In the genomic region with DNA sequence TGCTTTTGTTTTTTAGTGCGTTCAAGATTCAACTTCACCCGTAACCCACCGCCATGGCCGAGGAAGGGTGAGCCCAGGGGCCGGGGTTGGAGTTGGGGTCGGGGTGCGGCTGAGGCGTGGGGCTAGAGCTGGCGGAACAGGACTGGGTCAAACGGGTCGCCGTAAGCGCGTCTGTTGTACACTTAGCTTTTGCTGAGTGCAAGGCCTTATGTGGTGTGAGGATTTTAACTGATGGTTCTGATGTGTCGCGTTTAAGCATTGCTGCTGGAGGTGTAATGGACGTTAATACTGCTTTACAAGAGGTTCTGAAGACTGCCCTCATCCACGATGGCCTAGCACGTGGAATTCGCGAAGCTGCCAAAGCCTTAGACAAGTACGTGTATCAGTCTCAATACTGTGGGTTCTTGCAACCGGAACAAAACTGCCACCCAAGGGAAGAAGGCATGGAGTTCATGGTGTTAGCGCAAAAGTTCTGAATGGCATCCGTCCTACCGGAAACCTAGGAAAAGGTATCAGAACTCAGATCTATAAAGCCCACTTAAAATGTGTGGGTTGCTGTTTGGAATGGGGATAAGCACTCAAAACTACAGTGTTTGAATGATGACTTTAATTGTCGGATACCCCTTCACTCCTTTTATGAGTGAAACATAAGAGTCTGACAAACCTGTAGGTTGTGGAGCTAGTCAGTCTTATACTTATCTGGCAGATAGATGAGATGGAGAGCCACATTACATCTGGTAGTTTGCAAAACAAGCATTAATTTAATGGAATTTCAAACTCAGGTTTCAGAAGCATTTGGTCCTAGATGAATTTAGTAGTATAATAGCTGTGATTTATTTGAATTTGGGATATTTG, we compare ENCODE assay signal across 8 cellular contexts. TPM values are rescaled to one million over a fixed set of nuclear protein-coding genes. Genes with fewer than 3 reads are reported as not detected.
DNase-seq lines count a peak whose midpoint lies in the region; ATAC-seq and TF ChIP-seq lines count a peak whose summit lies in the region.

No MANE protein-coding gene starts in this region.

- TF ChIP-seq CTCF in AG04450 (IDR thresholded peaks at IDR 0.05; ENCODE audit: low read depth, low read length) (no peak), right atrium auricular region (IDR thresholded peaks at IDR 0.05) (no peak)

- DNase-seq in AG04450 (ENCODE audit: low read depth, low spot score) (no peak), HK-2 (ENCODE audit: unreplicated experiment) (peak; percentile 24), right atrium auricular region (ENCODE audit: low spot score) (no peak), activated gamma-delta T cell (lab: John Stamatoyannopoulos, UW) (no peak), NCI-H1048 (lab: John Stamatoyannopoulos, UW) (no peak)
- DNase-seq in activated effector memory CD4-positive, alpha-beta T cell treated with Interleukin-2 at 50 U/mL for 16 hours = peak; percentile 10
- DNase-seq in stimulated activated CD4-positive, alpha-beta T cell treated with anti-CD3 and anti-CD28 coated beads, Interleukin-2, amount 100 ng/mL, for 24 hours = peak; percentile 32 to 55

- no peaks in the 10 kb centered on the region for H3K27me3 ChIP-seq in AG04450 (ENCODE audit: control insufficient read depth, insufficient read depth, low read length)
- H3K27me3 ChIP-seq in right atrium auricular region = no peaks in the 10 kb centered on the region

- H3K9me3 ChIP-seq in AG04450 (ENCODE audit: control insufficient read depth, insufficient read depth, low read length) (no peaks in the 10 kb centered on the region), right atrium auricular region (no peaks in the 10 kb centered on the region)

- H3K36me3 ChIP-seq in right atrium auricular region = peaks cover 43% of the 10 kb centered on the region

- CTCF ChIA-PET in AG04450 (lab: Charles Lee) = interaction anchor here (1.0 to 1.5 kb wide), 3 partner anchors 9 to 284 kb away, joined by 3 to 7 read pairs (median 4); no protein-coding TSS in a partner anchor

- H3K27ac ChIP-seq in AG04450 (ENCODE audit: low read depth, low read length) (peak overlapping the region; percentile 55), right atrium auricular region (peak overlapping the region; percentile 83 to 84)

- POLR2A ChIA-PET in AG04450 (lab: Yijun Ruan, JAX) = interaction anchor here (0.6 to 2.5 kb wide), 6 partner anchors 10 to 976 kb away, joined by 3 to 15 read pairs (median 4); a partner anchor contains a TSS

- ATAC-seq in GM19397 (IDR thresholded peaks at IDR 0.05; ENCODE audit: unreplicated experiment) = peak; percentile 16

- peaks cover 0 to 40% of the 10 kb centered on the region in 2 donors for H3K4me1 ChIP-seq in right atrium auricular region

- H3K4me3 ChIP-seq in AG04450 (ENCODE audit: low read depth, low read length) (peak overlapping the region; percentile 93), right atrium auricular region (peak overlapping the region; percentile 87 to 91)

RNA-seq across cellular contexts. Expression of a gene that starts 0.6 kb away (rescaled TPM):
- 3,443 and 3,588 TPM in 2 replicates for polyA plus RNA-seq in AG04450 (2011; rRNA removed)
- polyA minus RNA-seq in AG04450 (2011; rRNA and poly(A)+ RNA removed) = 1,413 and 1,698 TPM in 2 replicates
- 1,000 to 10,000 TPM in 1 of 2 donors, 100 to 1,000 TPM in 1; 609 to 1,510 TPM for total RNA-seq in right atrium auricular region

RNA-seq across cellular contexts. Expression of a gene that starts 16.5 kb away (rescaled TPM):
- 7.5 and 10.2 TPM in 2 replicates for polyA plus RNA-seq in AG04450 (2011; rRNA removed)
- polyA minus RNA-seq in AG04450 (2011; rRNA and poly(A)+ RNA removed) = 3.0 and 5.0 TPM in 2 replicates
- total RNA-seq in right atrium auricular region = 1 to 10 TPM; 3.2 to 3.9 TPM

RNA-seq across cellular contexts. Expression of a gene that starts 57.2 kb away (rescaled TPM):
- polyA plus RNA-seq in AG04450 (2011; rRNA removed) = not detected in 2 replicates
- polyA minus RNA-seq in AG04450 (2011; rRNA and poly(A)+ RNA removed) = not detected in 2 replicates
- total RNA-seq in right atrium auricular region = 1 to 10 TPM; 3.8 to 5.8 TPM

Comparison
In these comparisons a context has a peak if more than half of its experiments do, and no peak if none do; other contexts are left out.
1. DNase-seq: peak in HK-2 (single experiment), activated effector memory CD4-positive, alpha-beta T cell treated with Interleukin-2 at 50 U/mL for 16 hours (single experiment) and stimulated activated CD4-positive, alpha-beta T cell treated with anti-CD3 and anti-CD28 coated beads, Interleukin-2, amount 100 ng/mL, for 24 hours (2 of 2); none in AG04450 (single experiment), right atrium auricular region (single experiment), activated gamma-delta T cell (single experiment) and NCI-H1048 (single experiment).